Comparison of ENCODE assay signal across 8 cellular contexts in genomic region chr2:138504546-138505239, GRCh38. TPM values are rescaled to one million over a fixed set of nuclear protein-coding genes. Genes with fewer than 3 reads are reported as not detected.
DNase-seq lines count a peak whose midpoint lies in the region; ATAC-seq and TF ChIP-seq lines count a peak whose summit lies in the region.

No MANE protein-coding gene starts in this region.

- H3K36me3 ChIP-seq in mammary epithelial cell (ENCODE audit: insufficient read depth, low read length): no peaks in the 10 kb centered on the region
- H3K36me3 ChIP-seq in MG63: peaks cover 3% of the 10 kb centered on the region

- H2AFZ ChIP-seq in mammary epithelial cell (ENCODE audit: low read depth, low read length): no peak overlapping the region

- peak overlapping the region; percentile 95 for H3K4me2 ChIP-seq in mammary epithelial cell (ENCODE audit: insufficient read depth, low read depth, low read length)

- no peaks in the 10 kb centered on the region for H3K9me3 ChIP-seq in mammary epithelial cell (replicated peaks; ENCODE audit: insufficient read depth, low read length)
- no peaks in the 10 kb centered on the region; the same call in 1 of the 2 replicates for H3K9me3 ChIP-seq in MG63

- TF ChIP-seq CTCF in mammary epithelial cell (conservative IDR thresholded peaks at IDR 0.05 in 1 of 2, IDR thresholded peaks at IDR 0.05 in 1 of 2; ENCODE audit: extremely low read depth in 1 of 2, insufficient read depth in 1 of 2, low read depth in 1 of 2, low read length in 2 of 2): no peak

- dilution Hi-C loops in mammary epithelial cell (cut with HindIII; ENCODE audit: low sequenced_read_pairs): no loop called here

- no TSS peak for BruUV-seq in mammary epithelial cell (replicated peaks; lab: Mats Ljungman, UMichigan)

- H3K79me2 ChIP-seq in mammary epithelial cell (ENCODE audit: insufficient read depth, low read length): peaks cover 76% of the 10 kb centered on the region

- DNase-seq in AML-193 (lab: John Stamatoyannopoulos, UW): peak; percentile 84 to 90
- DNase-seq in mammary epithelial cell: no peak
- DNase-seq in NCI-H1105 (lab: John Stamatoyannopoulos, UW): no peak
- DNase-seq in MG63: no peak

- WGBS in mammary epithelial cell (ENCODE audit: low coverage, missing lambda C conversion rate): 31% methylated on average over 2 of the region's 2 CpGs

- H4K20me1 ChIP-seq in mammary epithelial cell (ENCODE audit: insufficient read depth, low read length): no peaks in the 10 kb centered on the region

- intact Hi-C loops in mammary epithelial cell (cut with micrococcal nuclease): loop anchor here (5.0 to 10.0 kb wide), 3 partner anchors 213 to 560 kb away; no protein-coding TSS in a partner anchor

- no peak overlapping the region for H3K27ac ChIP-seq in mammary epithelial cell (ENCODE audit: insufficient read depth, low read depth, low read length)

- H3K4me1 ChIP-seq in mammary epithelial cell (ENCODE audit: insufficient read depth, low read length): peaks cover 15% of the 10 kb centered on the region

- in situ Hi-C loops in mammary epithelial cell (cut with MboI; ENCODE audit: low sequenced_read_pairs in 2 of 2): no loop called here

- CTCF ChIA-PET in mammary epithelial cell (lab: Charles Lee; ENCODE audit: low non-redundant PET): interaction anchor here (0.6 to 0.7 kb wide), 2 partner anchors 99 to 295 kb away, joined by 3 to 4 read pairs; no protein-coding TSS in a partner anchor

- ATAC-seq in GM19395 (IDR thresholded peaks at IDR 0.05; ENCODE audit: unreplicated experiment) (peak; percentile 53), HG03521 (IDR thresholded peaks at IDR 0.05; ENCODE audit: unreplicated experiment) (peak; percentile 31), GM19455 (IDR thresholded peaks at IDR 0.05; ENCODE audit: unreplicated experiment) (no peak), GM19397 (IDR thresholded peaks at IDR 0.05; ENCODE audit: unreplicated experiment) (no peak)

- peak overlapping the region; percentile 27 for H3K9ac ChIP-seq in mammary epithelial cell (ENCODE audit: insufficient read depth, low read length)

- H3K4me3 ChIP-seq in mammary epithelial cell (replicated peaks in 1 of 3; ENCODE audit: insufficient read depth in 1 of 3, low read depth in 2 of 3, low read length in 3 of 3) (peak overlapping the region; percentile 2 to 98 (median 90)), MG63 (no peak overlapping the region; the same call in 1 of the 2 replicates)

- no peaks in the 10 kb centered on the region for H3K27me3 ChIP-seq in mammary epithelial cell (ENCODE audit: insufficient read depth, low read length)
- H3K27me3 ChIP-seq in MG63: no peaks in the 10 kb centered on the region

RNA-seq across cellular contexts. Expression of gene SPOPL, which starts 3.1 kb away (rescaled TPM):
- 10 to 100 TPM; 23.2 to 24.3 TPM for total RNA-seq in mammary epithelial cell
- 8.6 TPM for polyA plus RNA-seq in mammary epithelial cell
- 30.0 TPM for polyA minus RNA-seq in mammary epithelial cell
- 9.3 and 13.8 TPM in 2 replicates for total RNA-seq in MG63 (2014; rRNA removed; shearing (Covaris generic); ENCODE audit: low replicate concordance)

Comparison
In these comparisons a context has a peak if more than half of its experiments do, and no peak if none do; other contexts are left out.
1. DNase-seq: peak in AML-193 (2 of 2); none in mammary epithelial cell (single experiment), NCI-H1105 (single experiment) and MG63 (single experiment).
2. ATAC-seq: peak in GM19395 (single experiment) and HG03521 (single experiment); none in GM19455 (single experiment) and GM19397 (single experiment).